25 cellular contexts compared by ENCODE assay signal in the genomic region with DNA sequence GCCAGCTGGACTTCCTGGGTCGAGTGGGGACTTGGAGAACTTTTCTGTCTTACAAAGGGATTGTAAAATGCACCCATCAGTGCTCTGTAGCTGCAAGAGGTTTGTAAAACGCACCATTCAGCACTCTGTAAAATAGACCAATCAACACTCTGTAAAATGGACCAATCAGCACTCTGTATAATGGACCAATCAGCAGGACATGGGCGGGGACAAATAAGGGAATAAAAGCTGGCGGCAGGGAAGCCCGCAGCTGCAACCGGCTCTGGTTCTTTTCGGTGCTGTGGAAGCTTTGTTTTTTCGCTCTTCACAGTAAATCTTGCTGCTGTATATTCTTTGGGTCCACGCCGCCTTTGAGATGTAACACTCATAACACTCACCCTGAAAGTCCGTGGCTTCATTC.
DNase-seq lines count a peak whose midpoint lies in the region; ATAC-seq, FAIRE-seq and TF ChIP-seq lines count a peak whose summit lies in the region.
"Had no signal": no experiment of that assay in that cellular context is flagged by ENCODE, and none has a peak within 500 bp of the region (broad histone marks: within the 10 kb centered on the region; RNA-seq: fewer than 3 reads in every experiment).

No MANE protein-coding gene starts in this region.

- H3K4me2 ChIP-seq in K562 (ENCODE audit: insufficient read depth, low read length) (peak overlapping the region; percentile 49), OCI-LY7 (ENCODE audit: low read length) (no peak overlapping the region)
- H3K4me2 ChIP-seq: A549; BLaER1 treated with 17β-estradiol and CSF1 and Interleukin-3, amounts not matched to agents 10 nM and 100 nM had no signal

- no peak for TF ChIP-seq RAD21 in K562 (CRISPR knock-in tag; conservative IDR thresholded peaks at IDR 0.05 in 1 of 2, IDR thresholded peaks at IDR 0.05 in 1 of 2)

- FAIRE-seq in K562 (lab: Jason Lieb, UNC) = peak; percentile 54
- FAIRE-seq: A549, GM12891, GM19239 had no signal

- DNase-seq in activated naive CD4-positive, alpha-beta T cell treated with anti-CD3 and anti-CD28 coated beads, Interleukin-2, amount 10 ng/mL, durations not matched to agents 7 days and 5 days = no peak
- DNase-seq in activated naive CD4-positive, alpha-beta T cell treated with anti-CD3 and anti-CD28 coated beads, Interleukin-2, amount 50 U/mL, for 16 hours = no peak
- DNase-seq in K562 (ENCODE audit: extremely low read depth in 1 of 4, low spot score in 3 of 4) = no peak
- peak; percentile 39 for DNase-seq in endodermal cell
- DNase-seq in OCI-LY7 (ENCODE audit: low spot score) = no peak
- DNase-seq in NCI-H2029 treated with DMSO at 0.1 percent for 48 hours (lab: John Stamatoyannopoulos, UW) = no peak
- no peak for DNase-seq in GDM1 (lab: John Stamatoyannopoulos, UW)
- DNase-seq: AML-193; CD4-positive, alpha-beta T cell; CD8-positive, alpha-beta memory T cell; COR-L47; DMS 273 treated with DMSO at 0.1 percent for 48 hours; DMS153; DMS53; DMS79; DND-41; EL; GF-D8 had no signal

- H3K4me1 Mint-ChIP-seq in activated naive CD4-positive, alpha-beta T cell treated with anti-CD3 and anti-CD28 coated beads, Interleukin-2, amount 10 ng/mL, durations not matched to agents 7 days and 5 days = no peaks in the 10 kb centered on the region
- H3K4me1 Mint-ChIP-seq in endodermal cell = peaks cover 70% of the 10 kb centered on the region
- H3K4me1 Mint-ChIP-seq: B cell; CD8-positive, alpha-beta memory T cell had no signal

- no peaks in the 10 kb centered on the region for H3K9me3 ChIP-seq in K562 (replicated peaks; ENCODE audit: control insufficient read depth, insufficient read depth, low read depth, low read length)
- H3K9me3 ChIP-seq in endodermal cell (ENCODE audit: control insufficient read depth, low read length) = peaks cover 13% of the 10 kb centered on the region
- H3K9me3 ChIP-seq in OCI-LY7 (ENCODE audit: low read length) = no peaks in the 10 kb centered on the region
- H3K9me3 ChIP-seq: A549 had no signal

- in situ Hi-C loops in K562 (cut with MboI) = no loop called here

- CTCF ChIA-PET in activated naive CD4-positive, alpha-beta T cell treated with anti-CD3 and anti-CD28 coated beads, Interleukin-2, amount 10 ng/mL, durations not matched to agents 7 days and 5 days (lab: Charles Lee) = no interaction called here
- CTCF ChIA-PET in K562 (lab: Yijun Ruan, JAX; ENCODE audit: low intra/inter-chr PET ratio) = no interaction called here
- CTCF ChIA-PET in OCI-LY7 (lab: Charles Lee; ENCODE audit: unreplicated experiment) = no interaction called here

- peak overlapping the region; percentile 11 for H3K27ac Mint-ChIP-seq in activated naive CD4-positive, alpha-beta T cell treated with anti-CD3 and anti-CD28 coated beads, Interleukin-2, amount 10 ng/mL, durations not matched to agents 7 days and 5 days
- no peak overlapping the region for H3K27ac Mint-ChIP-seq in endodermal cell
- H3K27ac Mint-ChIP-seq: B cell; CD4-positive, alpha-beta T cell; CD8-positive, alpha-beta memory T cell had no signal

- TF ChIP-seq EP300 in K562 (IDR thresholded peaks at IDR 0.05; ENCODE audit: low read length) = no peak

- H3K27me3 ChIP-seq in K562 (ENCODE audit: control insufficient read depth in 2 of 2, insufficient read depth in 2 of 2, low read length in 2 of 2) (no peaks in the 10 kb centered on the region; a peak in 1 of 5 replicates), endodermal cell (ENCODE audit: control insufficient read depth, insufficient read depth, low read length, poor library complexity, severe bottlenecking) (no peaks in the 10 kb centered on the region)
- H3K27me3 ChIP-seq: BLaER1 treated with 17β-estradiol and CSF1 and Interleukin-3, amounts not matched to agents 10 nM and 100 nM had no signal

- no peaks in the 10 kb centered on the region for H3K36me3 ChIP-seq in K562 (ENCODE audit: control insufficient read depth, insufficient read depth, low read length)
- peaks cover 17% of the 10 kb centered on the region for H3K36me3 ChIP-seq in endodermal cell (ENCODE audit: control insufficient read depth, insufficient read depth, low read length)
- no peaks in the 10 kb centered on the region for H3K36me3 ChIP-seq in OCI-LY7 (ENCODE audit: insufficient read depth, low read length)
- H3K36me3 ChIP-seq: BLaER1 treated with 17β-estradiol and CSF1 and Interleukin-3, amounts not matched to agents 10 nM and 100 nM had no signal

- H3K9me3 Mint-ChIP-seq in activated naive CD4-positive, alpha-beta T cell treated with anti-CD3 and anti-CD28 coated beads, Interleukin-2, amount 10 ng/mL, durations not matched to agents 7 days and 5 days = peaks cover 38% of the 10 kb centered on the region
- peaks cover 3% of the 10 kb centered on the region for H3K9me3 Mint-ChIP-seq in endodermal cell

- intact Hi-C loops in K562 (cut with micrococcal nuclease) = no loop called here
- intact Hi-C loops in OCI-LY7 (cut with micrococcal nuclease; ENCODE audit: unreplicated experiment) = no loop called here

- no peak overlapping the region for H3K4me3 Mint-ChIP-seq in activated naive CD4-positive, alpha-beta T cell treated with anti-CD3 and anti-CD28 coated beads, Interleukin-2, amount 10 ng/mL, durations not matched to agents 7 days and 5 days
- no peak overlapping the region for H3K4me3 Mint-ChIP-seq in endodermal cell
- H3K4me3 Mint-ChIP-seq: B cell; CD4-positive, alpha-beta T cell; CD8-positive, alpha-beta memory T cell had no signal

- 1% methylated on average over 11 of the region's 11 CpGs for WGBS in K562 (ENCODE audit: insufficient coverage, low coverage, missing lambda C conversion rate)
- 87 to 88% methylated on average over 11 of the region's 11 CpGs for WGBS in endodermal cell (ENCODE audit: insufficient coverage in 1 of 2, insufficient read length in 1 of 2), 2 experiments

- H2AFZ ChIP-seq in K562 (ENCODE audit: low read depth, low read length) (0 out of 2 replicates have a peak overlapping the region, but pooled peaks have one; percentile 36), OCI-LY7 (ENCODE audit: low read length) (no peak overlapping the region)

- no peaks in the 10 kb centered on the region for H3K79me2 ChIP-seq in K562 (ENCODE audit: control insufficient read depth, insufficient read depth, low read length)
- no peaks in the 10 kb centered on the region for H3K79me2 ChIP-seq in OCI-LY7 (ENCODE audit: insufficient read depth, low read depth, low read length)

- H3K9me1 ChIP-seq in K562 (ENCODE audit: control insufficient read depth, insufficient read depth, low read length) = no peaks in the 10 kb centered on the region

- H3K27ac ChIP-seq in K562 (ENCODE audit: extremely low read depth, low read depth, low read length) = no peak overlapping the region
- no peak overlapping the region for H3K27ac ChIP-seq in endodermal cell (ENCODE audit: low read depth, low read length)
- no peak overlapping the region for H3K27ac ChIP-seq in OCI-LY7 (ENCODE audit: low read depth, low read length, poor library complexity, severe bottlenecking)
- H3K27ac ChIP-seq: 22Rv1; A549; BLaER1 treated with 17β-estradiol and CSF1 and Interleukin-3, amounts not matched to agents 10 nM and 100 nM; C4-2B had no signal

- H3K9ac ChIP-seq in K562 (ENCODE audit: insufficient read depth in 1 of 2, low read depth in 2 of 2, low read length in 2 of 2) (no peak overlapping the region), endodermal cell (ENCODE audit: extremely low read depth, low read length, poor library complexity, severe bottlenecking) (no peak overlapping the region)
- H3K9ac ChIP-seq: BLaER1 treated with 17β-estradiol and CSF1 and Interleukin-3, amounts not matched to agents 10 nM and 100 nM had no signal

- no peak for TF ChIP-seq POLR2A in K562 (conservative IDR thresholded peaks at IDR 0.05)

- no peaks in the 10 kb centered on the region; a peak in 1 of 5 replicates for H3K4me1 ChIP-seq in K562 (replicated peaks in 1 of 2; ENCODE audit: control insufficient read depth in 2 of 2, insufficient read depth in 2 of 2, low read length in 2 of 2)
- H3K4me1 ChIP-seq in endodermal cell (ENCODE audit: control insufficient read depth, insufficient read depth, low read length) = peaks cover 33% of the 10 kb centered on the region
- H3K4me1 ChIP-seq in OCI-LY7 (ENCODE audit: insufficient read depth, low read length, poor library complexity, severe bottlenecking) = no peaks in the 10 kb centered on the region
- H3K4me1 ChIP-seq: A549 had no signal

- H3K9me2 ChIP-seq in OCI-LY7 (ENCODE audit: insufficient read depth, low read length) = no peaks in the 10 kb centered on the region

- peak; percentile 73 for ATAC-seq in K562
- ATAC-seq: A549 had no signal

- no peaks in the 10 kb centered on the region for H3K27me3 Mint-ChIP-seq in activated naive CD4-positive, alpha-beta T cell treated with anti-CD3 and anti-CD28 coated beads, Interleukin-2, amount 10 ng/mL, durations not matched to agents 7 days and 5 days
- no peaks in the 10 kb centered on the region for H3K27me3 Mint-ChIP-seq in endodermal cell (ENCODE audit: insufficient read depth)
- H3K27me3 Mint-ChIP-seq: B cell; CD4-positive, alpha-beta T cell; CD8-positive, alpha-beta memory T cell had no signal

- no peaks in the 10 kb centered on the region for H3K36me3 Mint-ChIP-seq in activated naive CD4-positive, alpha-beta T cell treated with anti-CD3 and anti-CD28 coated beads, Interleukin-2, amount 10 ng/mL, durations not matched to agents 7 days and 5 days
- H3K36me3 Mint-ChIP-seq in endodermal cell (ENCODE audit: low read depth) = peaks cover 22% of the 10 kb centered on the region
- H3K36me3 Mint-ChIP-seq: CD8-positive, alpha-beta memory T cell had no signal

- H4K20me1 ChIP-seq in K562 (replicated peaks; ENCODE audit: control insufficient read depth, insufficient read depth, low read length) (no peaks in the 10 kb centered on the region), OCI-LY7 (ENCODE audit: insufficient read depth, low read length) (no peaks in the 10 kb centered on the region)
- H4K20me1 ChIP-seq: BLaER1 treated with 17β-estradiol and CSF1 and Interleukin-3, amounts not matched to agents 10 nM and 100 nM had no signal

- POLR2A ChIA-PET in K562 (lab: Yijun Ruan, JAX) (no interaction called here), OCI-LY7 (lab: Charles Lee) (no interaction called here)

- BruUV-seq in K562 (replicated peaks; lab: Mats Ljungman, UMichigan) (no TSS peak), OCI-LY7 (replicated peaks; lab: Mats Ljungman, UMichigan) (no TSS peak)

- H3K4me3 ChIP-seq in K562 (no peak overlapping the region), endodermal cell (ENCODE audit: low read length) (no peak overlapping the region), OCI-LY7 (ENCODE audit: low read depth, low read length, poor library complexity, severe bottlenecking) (no peak overlapping the region)
- H3K4me3 ChIP-seq: A549; BLaER1 treated with 17β-estradiol and CSF1 and Interleukin-3, amounts not matched to agents 10 nM and 100 nM had no signal

- no peak for TF ChIP-seq CTCF in K562 (IDR thresholded peaks at IDR 0.05 in 2 of 3, conservative IDR thresholded peaks at IDR 0.05 in 1 of 3; ENCODE audit: insufficient read depth in 2 of 3, low read depth in 1 of 3, low read length in 3 of 3)
- no peak for TF ChIP-seq CTCF in endodermal cell (conservative IDR thresholded peaks at IDR 0.05)
- no peak for TF ChIP-seq CTCF in OCI-LY7 (conservative IDR thresholded peaks at IDR 0.05; ENCODE audit: low read length)

TF ChIP-seq in K562, 482 proteins besides CTCF, POLR2A, EP300 and RAD21 (continues in another document):
- TF ChIP-seq NFYB (IDR thresholded peaks at IDR 0.05; ENCODE audit: extremely low read depth, insufficient read length) (peak; percentile 76), ZNF316 (IDR thresholded peaks at IDR 0.05) (peak; percentile 46), NR2F6 (CRISPR knock-in tag; IDR thresholded peaks at IDR 0.05) (no peak)
